Comparison of ENCODE assay signal across 1 cellular context in genomic region chr10:21194510-21194993, GRCh38.
TF ChIP-seq lines count a peak whose summit lies in the region.

No MANE protein-coding gene starts in this region.

TF ChIP-seq in WTC11, 78 proteins besides CTCF, POLR2A, EP300 and RAD21 (continued from another document):
- no peak for TF ChIP-seq ZNF512 (CRISPR knock-in tag; IDR thresholded peaks at IDR 0.05; ENCODE audit: borderline replicate concordance)
- TF ChIP-seq RELA (CRISPR knock-in tag; IDR thresholded peaks at IDR 0.05; ENCODE audit: borderline replicate concordance), result no peak
